In genomic region chr14:91149462-91149861, GRCh38 we compare ENCODE assay signal across 1 cellular context.
A peak's percentile ranks its signal among the peaks of the same experiment; 100 is the strongest.
TF ChIP-seq lines count a peak whose summit lies in the region.

No MANE protein-coding gene starts in this region.

TF ChIP-seq in HepG2, 621 proteins besides CTCF, POLR2A, EP300 and RAD21 (continued from another document and continues in another):
- TF ChIP-seq HCFC1 (IDR thresholded peaks at IDR 0.05; ENCODE audit: low read depth, low read length) (no peak), HNF4A (CRISPR knock-in tag; IDR thresholded peaks at IDR 0.05) (peak; percentile 80), STAT6 (CRISPR knock-in tag; IDR thresholded peaks at IDR 0.05; ENCODE audit: borderline replicate concordance) (no peak), ATF2 (CRISPR knock-in tag; IDR thresholded peaks at IDR 0.05) (no peak), ZFP82 (CRISPR knock-in tag; IDR thresholded peaks at IDR 0.05; ENCODE audit: borderline replicate concordance) (no peak), CBFB (CRISPR knock-in tag; IDR thresholded peaks at IDR 0.05) (peak; percentile 81; the same call in 1 of the 2 replicates), RORA (CRISPR knock-in tag; IDR thresholded peaks at IDR 0.05) (no peak), ARNT (IDR thresholded peaks at IDR 0.05) (no peak), ZNF230 (CRISPR knock-in tag; IDR thresholded peaks at IDR 0.05) (no peak), SRF (IDR thresholded peaks at IDR 0.05; ENCODE audit: low read depth, low read length) (0 out of 2 replicates have a peak, but pooled peaks have one; percentile 58), ZIK1 (CRISPR knock-in tag; IDR thresholded peaks at IDR 0.05; ENCODE audit: borderline replicate concordance, low read depth) (no peak), ZNF101 (CRISPR knock-in tag; IDR thresholded peaks at IDR 0.05; ENCODE audit: borderline replicate concordance, low read depth) (no peak), ZSCAN22 (CRISPR knock-in tag; IDR thresholded peaks at IDR 0.05) (no peak), GTF3A (CRISPR knock-in tag; conservative IDR thresholded peaks at IDR 0.05) (no peak), STAG1 (CRISPR knock-in tag; IDR thresholded peaks at IDR 0.05) (no peak), NFE2L1 (CRISPR knock-in tag; IDR thresholded peaks at IDR 0.05; ENCODE audit: borderline replicate concordance) (no peak), ZNF629 (CRISPR knock-in tag; conservative IDR thresholded peaks at IDR 0.05) (no peak), FOXK1 (CRISPR knock-in tag; IDR thresholded peaks at IDR 0.05; ENCODE audit: borderline replicate concordance, low read depth) (peak; percentile 42; the same call in 1 of the 2 replicates), ZNF382 (CRISPR knock-in tag; IDR thresholded peaks at IDR 0.05; ENCODE audit: borderline replicate concordance) (no peak), SRSF1 (optimal IDR thresholded peaks at IDR 0.05; ENCODE audit: low read depth, low read length) (no peak), FOXA1 (IDR thresholded peaks at IDR 0.05) (no peak), FOXA1 (CRISPR knock-in tag; IDR thresholded peaks at IDR 0.05) (no peak), NFRKB (IDR thresholded peaks at IDR 0.05) (no peak), FOXO1 (CRISPR knock-in tag; IDR thresholded peaks at IDR 0.05) (peak; percentile 34; the same call in 1 of the 2 replicates), TIGD3 (CRISPR knock-in tag; IDR thresholded peaks at IDR 0.05; ENCODE audit: borderline replicate concordance) (no peak), SALL1 (CRISPR knock-in tag; IDR thresholded peaks at IDR 0.05) (no peak; the same call in 1 of the 2 replicates), RBM39 (IDR thresholded peaks at IDR 0.05; ENCODE audit: low read depth, low read length, poor library complexity, severe bottlenecking) (no peak), NFYC (CRISPR knock-in tag; IDR thresholded peaks at IDR 0.05) (no peak), GLMP (CRISPR knock-in tag; IDR thresholded peaks at IDR 0.05; ENCODE audit: borderline replicate concordance) (no peak)
- TF ChIP-seq, protein P1, sequence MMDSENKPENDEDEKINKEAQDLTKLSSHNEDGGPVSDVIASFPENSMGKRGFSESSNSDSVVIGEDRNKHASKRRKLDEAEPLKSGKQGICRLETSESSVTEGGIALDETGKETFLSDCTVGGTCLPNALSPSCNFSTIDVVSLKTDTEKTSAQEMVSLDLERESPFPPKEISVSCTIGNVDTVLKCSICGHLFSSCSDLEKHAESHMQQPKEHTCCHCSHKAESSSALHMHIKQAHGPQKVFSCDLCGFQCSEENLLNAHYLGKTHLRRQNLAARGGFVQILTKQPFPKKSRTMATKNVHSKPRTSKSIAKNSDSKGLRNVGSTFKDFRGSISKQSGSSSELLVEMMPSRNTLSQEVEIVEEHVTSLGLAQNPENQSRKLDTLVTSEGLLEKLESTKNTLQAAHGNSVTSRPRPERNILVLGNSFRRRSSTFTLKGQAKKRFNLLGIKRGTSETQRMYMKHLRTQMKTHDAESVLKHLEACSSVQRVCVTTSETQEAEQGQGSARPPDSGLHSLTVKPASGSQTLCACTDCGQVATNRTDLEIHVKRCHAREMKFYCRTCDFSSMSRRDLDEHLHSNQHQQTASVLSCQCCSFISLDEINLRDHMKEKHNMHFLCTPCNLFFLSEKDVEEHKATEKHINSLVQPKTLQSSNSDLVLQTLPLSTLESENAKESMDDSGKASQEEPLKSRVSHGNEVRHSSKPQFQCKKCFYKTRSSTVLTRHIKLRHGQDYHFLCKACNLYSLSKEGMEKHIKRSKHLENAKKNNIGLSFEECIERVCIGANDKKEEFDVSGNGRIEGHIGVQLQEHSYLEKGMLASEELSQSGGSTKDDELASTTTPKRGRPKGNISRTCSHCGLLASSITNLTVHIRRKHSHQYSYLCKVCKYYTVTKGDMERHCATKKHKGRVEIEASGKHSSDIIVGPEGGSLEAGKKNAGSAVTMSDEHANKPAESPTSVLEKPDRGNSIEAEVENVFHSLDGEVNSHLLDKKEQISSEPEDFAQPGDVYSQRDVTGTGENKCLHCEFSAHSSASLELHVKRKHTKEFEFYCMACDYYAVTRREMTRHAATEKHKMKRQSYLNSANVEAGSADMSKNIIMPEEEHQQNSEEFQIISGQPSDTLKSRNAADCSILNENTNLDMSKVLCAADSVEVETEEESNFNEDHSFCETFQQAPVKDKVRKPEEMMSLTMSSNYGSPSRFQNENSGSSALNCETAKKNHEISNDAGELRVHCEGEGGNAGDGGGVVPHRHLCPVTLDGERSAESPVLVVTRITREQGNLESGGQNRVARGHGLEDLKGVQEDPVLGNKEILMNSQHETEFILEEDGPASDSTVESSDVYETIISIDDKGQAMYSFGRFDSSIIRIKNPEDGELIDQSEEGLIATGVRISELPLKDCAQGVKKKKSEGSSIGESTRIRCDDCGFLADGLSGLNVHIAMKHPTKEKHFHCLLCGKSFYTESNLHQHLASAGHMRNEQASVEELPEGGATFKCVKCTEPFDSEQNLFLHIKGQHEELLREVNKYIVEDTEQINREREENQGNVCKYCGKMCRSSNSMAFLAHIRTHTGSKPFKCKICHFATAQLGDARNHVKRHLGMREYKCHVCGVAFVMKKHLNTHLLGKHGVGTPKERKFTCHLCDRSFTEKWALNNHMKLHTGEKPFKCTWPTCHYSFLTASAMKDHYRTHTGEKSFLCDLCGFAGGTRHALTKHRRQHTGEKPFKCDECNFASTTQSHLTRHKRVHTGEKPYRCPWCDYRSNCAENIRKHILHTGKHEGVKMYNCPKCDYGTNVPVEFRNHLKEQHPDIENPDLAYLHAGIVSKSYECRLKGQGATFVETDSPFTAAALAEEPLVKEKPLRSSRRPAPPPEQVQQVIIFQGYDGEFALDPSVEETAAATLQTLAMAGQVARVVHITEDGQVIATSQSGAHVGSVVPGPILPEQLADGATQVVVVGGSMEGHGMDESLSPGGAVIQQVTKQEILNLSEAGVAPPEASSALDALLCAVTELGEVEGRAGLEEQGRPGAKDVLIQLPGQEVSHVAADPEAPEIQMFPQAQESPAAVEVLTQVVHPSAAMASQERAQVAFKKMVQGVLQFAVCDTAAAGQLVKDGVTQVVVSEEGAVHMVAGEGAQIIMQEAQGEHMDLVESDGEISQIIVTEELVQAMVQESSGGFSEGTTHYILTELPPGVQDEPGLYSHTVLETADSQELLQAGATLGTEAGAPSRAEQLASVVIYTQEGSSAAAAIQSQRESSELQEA (CRISPR knock-in tag; IDR thresholded peaks at IDR 0.05; ENCODE audit: not compliant biosample characterization), result no peak
- TF ChIP-seq, protein P2, sequence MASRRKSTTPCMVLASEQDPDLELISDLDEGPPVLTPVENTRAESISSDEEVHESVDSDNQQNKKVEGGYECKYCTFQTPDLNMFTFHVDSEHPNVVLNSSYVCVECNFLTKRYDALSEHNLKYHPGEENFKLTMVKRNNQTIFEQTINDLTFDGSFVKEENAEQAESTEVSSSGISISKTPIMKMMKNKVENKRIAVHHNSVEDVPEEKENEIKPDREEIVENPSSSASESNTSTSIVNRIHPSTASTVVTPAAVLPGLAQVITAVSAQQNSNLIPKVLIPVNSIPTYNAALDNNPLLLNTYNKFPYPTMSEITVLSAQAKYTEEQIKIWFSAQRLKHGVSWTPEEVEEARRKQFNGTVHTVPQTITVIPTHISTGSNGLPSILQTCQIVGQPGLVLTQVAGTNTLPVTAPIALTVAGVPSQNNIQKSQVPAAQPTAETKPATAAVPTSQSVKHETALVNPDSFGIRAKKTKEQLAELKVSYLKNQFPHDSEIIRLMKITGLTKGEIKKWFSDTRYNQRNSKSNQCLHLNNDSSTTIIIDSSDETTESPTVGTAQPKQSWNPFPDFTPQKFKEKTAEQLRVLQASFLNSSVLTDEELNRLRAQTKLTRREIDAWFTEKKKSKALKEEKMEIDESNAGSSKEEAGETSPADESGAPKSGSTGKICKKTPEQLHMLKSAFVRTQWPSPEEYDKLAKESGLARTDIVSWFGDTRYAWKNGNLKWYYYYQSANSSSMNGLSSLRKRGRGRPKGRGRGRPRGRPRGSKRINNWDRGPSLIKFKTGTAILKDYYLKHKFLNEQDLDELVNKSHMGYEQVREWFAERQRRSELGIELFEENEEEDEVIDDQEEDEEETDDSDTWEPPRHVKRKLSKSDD (CRISPR knock-in tag; IDR thresholded peaks at IDR 0.05; ENCODE audit: low read depth), result no peak
- TF ChIP-seq, protein P3, sequence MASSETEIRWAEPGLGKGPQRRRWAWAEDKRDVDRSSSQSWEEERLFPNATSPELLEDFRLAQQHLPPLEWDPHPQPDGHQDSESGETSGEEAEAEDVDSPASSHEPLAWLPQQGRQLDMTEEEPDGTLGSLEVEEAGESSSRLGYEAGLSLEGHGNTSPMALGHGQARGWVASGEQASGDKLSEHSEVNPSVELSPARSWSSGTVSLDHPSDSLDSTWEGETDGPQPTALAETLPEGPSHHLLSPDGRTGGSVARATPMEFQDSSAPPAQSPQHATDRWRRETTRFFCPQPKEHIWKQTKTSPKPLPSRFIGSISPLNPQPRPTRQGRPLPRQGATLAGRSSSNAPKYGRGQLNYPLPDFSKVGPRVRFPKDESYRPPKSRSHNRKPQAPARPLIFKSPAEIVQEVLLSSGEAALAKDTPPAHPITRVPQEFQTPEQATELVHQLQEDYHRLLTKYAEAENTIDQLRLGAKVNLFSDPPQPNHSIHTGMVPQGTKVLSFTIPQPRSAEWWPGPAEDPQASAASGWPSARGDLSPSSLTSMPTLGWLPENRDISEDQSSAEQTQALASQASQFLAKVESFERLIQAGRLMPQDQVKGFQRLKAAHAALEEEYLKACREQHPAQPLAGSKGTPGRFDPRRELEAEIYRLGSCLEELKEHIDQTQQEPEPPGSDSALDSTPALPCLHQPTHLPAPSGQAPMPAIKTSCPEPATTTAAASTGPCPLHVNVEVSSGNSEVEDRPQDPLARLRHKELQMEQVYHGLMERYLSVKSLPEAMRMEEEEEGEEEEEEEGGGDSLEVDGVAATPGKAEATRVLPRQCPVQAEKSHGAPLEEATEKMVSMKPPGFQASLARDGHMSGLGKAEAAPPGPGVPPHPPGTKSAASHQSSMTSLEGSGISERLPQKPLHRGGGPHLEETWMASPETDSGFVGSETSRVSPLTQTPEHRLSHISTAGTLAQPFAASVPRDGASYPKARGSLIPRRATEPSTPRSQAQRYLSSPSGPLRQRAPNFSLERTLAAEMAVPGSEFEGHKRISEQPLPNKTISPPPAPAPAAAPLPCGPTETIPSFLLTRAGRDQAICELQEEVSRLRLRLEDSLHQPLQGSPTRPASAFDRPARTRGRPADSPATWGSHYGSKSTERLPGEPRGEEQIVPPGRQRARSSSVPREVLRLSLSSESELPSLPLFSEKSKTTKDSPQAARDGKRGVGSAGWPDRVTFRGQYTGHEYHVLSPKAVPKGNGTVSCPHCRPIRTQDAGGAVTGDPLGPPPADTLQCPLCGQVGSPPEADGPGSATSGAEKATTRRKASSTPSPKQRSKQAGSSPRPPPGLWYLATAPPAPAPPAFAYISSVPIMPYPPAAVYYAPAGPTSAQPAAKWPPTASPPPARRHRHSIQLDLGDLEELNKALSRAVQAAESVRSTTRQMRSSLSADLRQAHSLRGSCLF (CRISPR knock-in tag; IDR thresholded peaks at IDR 0.05; ENCODE audit: borderline replicate concordance), result no peak
- TF ChIP-seq, protein P4, sequence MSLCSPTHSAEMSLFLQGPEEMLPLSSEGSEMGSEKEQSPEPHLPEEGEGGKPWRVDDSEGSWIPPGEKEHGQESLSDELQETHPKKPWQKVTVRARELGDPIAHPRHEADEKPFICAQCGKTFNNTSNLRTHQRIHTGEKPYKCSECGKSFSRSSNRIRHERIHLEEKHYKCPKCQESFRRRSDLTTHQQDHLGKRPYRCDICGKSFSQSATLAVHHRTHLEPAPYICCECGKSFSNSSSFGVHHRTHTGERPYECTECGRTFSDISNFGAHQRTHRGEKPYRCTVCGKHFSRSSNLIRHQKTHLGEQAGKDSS (CRISPR knock-in tag; IDR thresholded peaks at IDR 0.05; ENCODE audit: borderline replicate concordance, low read depth), result no peak
